Comparison of ENCODE assay signal across 1 cellular context in genomic region chr2:113217455-113218282, GRCh38.
TF ChIP-seq lines count a peak whose summit lies in the region.

No MANE protein-coding gene starts in this region.

TF ChIP-seq in HepG2, 621 proteins besides CTCF, POLR2A, EP300 and RAD21 (continued from another document and continues in another):
- 0 out of 2 replicates have a peak, but pooled peaks have one; percentile 33 for TF ChIP-seq ARID4A (CRISPR knock-in tag; IDR thresholded peaks at IDR 0.05; ENCODE audit: borderline replicate concordance)
- peak; percentile 84 for TF ChIP-seq AGO2 (optimal IDR thresholded peaks at IDR 0.05; ENCODE audit: low read depth, low read length)
- no peak for TF ChIP-seq ATF2 (CRISPR knock-in tag; IDR thresholded peaks at IDR 0.05)
- TF ChIP-seq KDM3A (CRISPR knock-in tag; IDR thresholded peaks at IDR 0.05; ENCODE audit: low read depth), result no peak
- 0 out of 2 replicates have a peak, but pooled peaks have one; percentile 66 for TF ChIP-seq ZNF484 (CRISPR knock-in tag; IDR thresholded peaks at IDR 0.05; ENCODE audit: borderline replicate concordance, low read depth)
- TF ChIP-seq FOXC1 (CRISPR knock-in tag; IDR thresholded peaks at IDR 0.05; ENCODE audit: borderline replicate concordance), result peak; percentile 51
- 0 out of 2 replicates have a peak, but pooled peaks have one; percentile 43 for TF ChIP-seq ZNF317 (CRISPR knock-in tag; IDR thresholded peaks at IDR 0.05)
- no peak for TF ChIP-seq SPEN (CRISPR knock-in tag; IDR thresholded peaks at IDR 0.05; ENCODE audit: low read depth)
- no peak for TF ChIP-seq ZHX1 (CRISPR knock-in tag; IDR thresholded peaks at IDR 0.05; ENCODE audit: low read depth)
- 0 out of 2 replicates have a peak, but pooled peaks have one; percentile 48 for TF ChIP-seq ZNF225 (CRISPR knock-in tag; IDR thresholded peaks at IDR 0.05)
- peak; percentile 17; the same call in 1 of the 2 replicates for TF ChIP-seq ZNF616 (CRISPR knock-in tag; IDR thresholded peaks at IDR 0.05; ENCODE audit: low read depth)
- TF ChIP-seq NBN (conservative IDR thresholded peaks at IDR 0.05), result no peak
- TF ChIP-seq ARNT2 (CRISPR knock-in tag; IDR thresholded peaks at IDR 0.05; ENCODE audit: low read depth), result 0 out of 2 replicates have a peak, but pooled peaks have one; percentile 11
- no peak for TF ChIP-seq PITX1 (CRISPR knock-in tag; IDR thresholded peaks at IDR 0.05)
- peak; percentile 58; the same call in 1 of the 2 replicates for TF ChIP-seq ZBTB39 (CRISPR knock-in tag; IDR thresholded peaks at IDR 0.05)
- TF ChIP-seq THAP9 (CRISPR knock-in tag; IDR thresholded peaks at IDR 0.05; ENCODE audit: borderline replicate concordance), result no peak; the same call in 1 of the 2 replicates
- no peak for TF ChIP-seq ZNF790 (CRISPR knock-in tag; IDR thresholded peaks at IDR 0.05; ENCODE audit: borderline replicate concordance)
- TF ChIP-seq IRF9 (CRISPR knock-in tag; IDR thresholded peaks at IDR 0.05; ENCODE audit: borderline replicate concordance), result peak; percentile 58; the same call in 1 of the 2 replicates
- TF ChIP-seq ZNF343 (CRISPR knock-in tag; IDR thresholded peaks at IDR 0.05), result 0 out of 2 replicates have a peak, but pooled peaks have one; percentile 24
- 0 out of 2 replicates have a peak, but pooled peaks have one; percentile 26 for TF ChIP-seq HIVEP1 (CRISPR knock-in tag; IDR thresholded peaks at IDR 0.05)
- TF ChIP-seq MTF2 (CRISPR knock-in tag; IDR thresholded peaks at IDR 0.05; ENCODE audit: borderline replicate concordance), result peak; percentile 93
- TF ChIP-seq ZNF451 (CRISPR knock-in tag; IDR thresholded peaks at IDR 0.05), result 0 out of 2 replicates have a peak, but pooled peaks have one; percentile 48
- no peak for TF ChIP-seq ZNF280B (CRISPR knock-in tag; IDR thresholded peaks at IDR 0.05; ENCODE audit: borderline replicate concordance)
- no peak for TF ChIP-seq HDAC2 (CRISPR knock-in tag; IDR thresholded peaks at IDR 0.05)
- no peak for TF ChIP-seq ZNF33B (CRISPR knock-in tag; IDR thresholded peaks at IDR 0.05)
- TF ChIP-seq FOXP1 (IDR thresholded peaks at IDR 0.05), result no peak
- no peak for TF ChIP-seq FOXP1 (CRISPR knock-in tag; IDR thresholded peaks at IDR 0.05)
- no peak for TF ChIP-seq ZNF326 (CRISPR knock-in tag; IDR thresholded peaks at IDR 0.05; ENCODE audit: borderline replicate concordance)
- no peak for TF ChIP-seq NFIC (IDR thresholded peaks at IDR 0.05; ENCODE audit: low read length)
- 0 out of 2 replicates have a peak, but pooled peaks have one; percentile 18 for TF ChIP-seq ZNF564 (CRISPR knock-in tag; IDR thresholded peaks at IDR 0.05)
- no peak for TF ChIP-seq ZNF207 (IDR thresholded peaks at IDR 0.05; ENCODE audit: borderline replicate concordance)
- TF ChIP-seq ZNF772 (CRISPR knock-in tag; IDR thresholded peaks at IDR 0.05), result 0 out of 2 replicates have a peak, but pooled peaks have one; percentile 6
- TF ChIP-seq NFAT5 (CRISPR knock-in tag; IDR thresholded peaks at IDR 0.05), result no peak
- peak; percentile 68; the same call in 1 of the 2 replicates for TF ChIP-seq TFAP4 (IDR thresholded peaks at IDR 0.05; ENCODE audit: borderline replicate concordance, low read depth)
